In genomic region chr1:111803951-111804350, GRCh38 we compare ENCODE assay signal across 22 cellular contexts.
"Had no signal": no experiment of that assay in that cellular context is flagged by ENCODE, and none has a peak within 500 bp of the region (broad histone marks: within the 10 kb centered on the region; RNA-seq: fewer than 3 reads in every experiment).

No MANE protein-coding gene starts in this region.

- H3K36me3 ChIP-seq: heart right ventricle, lower lobe of right lung, pancreas, prostate gland, spleen, tibial artery, upper lobe of left lung, vagina had no signal

- H3K27ac Mint-ChIP-seq: natural killer cell treated with Interleukin-12 subunit alpha and Interleukin-12 subunit beta and Interleukin-15 and Interleukin-18, amount 100 ng/mL, for 72 hours; stimulated activated memory B cell treated with anti-CD40 and anti-IgM and Interleukin-4, amounts not matched to agents 10 μg/mL and 1 μg/mL and 100 μg/mL, for 72 hours; stimulated activated naive CD8-positive, alpha-beta T cell treated with anti-CD3 and anti-CD28 coated beads, Interleukin-15, Interleukin-2, amounts not matched to agents 100 ng/mL and 50 ng/mL, for 24 hours had no signal

- H3K27me3 ChIP-seq: heart right ventricle, pancreas, spleen, tibial artery, upper lobe of left lung, vagina had no signal

- H3K9me3 ChIP-seq: heart right ventricle, lower lobe of right lung, pancreas, prostate gland, spleen, tibial artery, upper lobe of left lung, vagina had no signal

- H3K36me3 Mint-ChIP-seq: natural killer cell treated with Interleukin-12 subunit alpha and Interleukin-12 subunit beta and Interleukin-15 and Interleukin-18, amount 100 ng/mL, for 72 hours; stimulated activated memory B cell treated with anti-CD40 and anti-IgM and Interleukin-4, amounts not matched to agents 10 μg/mL and 1 μg/mL and 100 μg/mL, for 72 hours had no signal

- ATAC-seq: esophagus mucosa; heart right ventricle; lower lobe of right lung; natural killer cell treated with Interleukin-12 subunit alpha and Interleukin-12 subunit beta and Interleukin-15 and Interleukin-18, amount 100 ng/mL, for 72 hours; pancreas; sciatic nerve; stimulated activated memory B cell treated with anti-CD40 and anti-IgM and Interleukin-4, amounts not matched to agents 10 μg/mL and 1 μg/mL and 100 μg/mL, for 72 hours had no signal

- H3K9me3 Mint-ChIP-seq: natural killer cell treated with Interleukin-12 subunit alpha and Interleukin-12 subunit beta and Interleukin-15 and Interleukin-18, amount 100 ng/mL, for 72 hours; stimulated activated memory B cell treated with anti-CD40 and anti-IgM and Interleukin-4, amounts not matched to agents 10 μg/mL and 1 μg/mL and 100 μg/mL, for 72 hours; stimulated activated naive CD8-positive, alpha-beta T cell treated with anti-CD3 and anti-CD28 coated beads, Interleukin-15, Interleukin-2, amounts not matched to agents 100 ng/mL and 50 ng/mL, for 24 hours had no signal

- H3K4me3 Mint-ChIP-seq: natural killer cell treated with Interleukin-12 subunit alpha and Interleukin-12 subunit beta and Interleukin-15 and Interleukin-18, amount 100 ng/mL, for 72 hours; stimulated activated memory B cell treated with anti-CD40 and anti-IgM and Interleukin-4, amounts not matched to agents 10 μg/mL and 1 μg/mL and 100 μg/mL, for 72 hours; stimulated activated naive CD8-positive, alpha-beta T cell treated with anti-CD3 and anti-CD28 coated beads, Interleukin-15, Interleukin-2, amounts not matched to agents 100 ng/mL and 50 ng/mL, for 24 hours had no signal

- H3K4me3 ChIP-seq: heart right ventricle, lower lobe of right lung, pancreas, prostate gland, spleen, tibial artery, upper lobe of left lung, vagina had no signal

- H3K27me3 Mint-ChIP-seq: stimulated activated memory B cell treated with anti-CD40 and anti-IgM and Interleukin-4, amounts not matched to agents 10 μg/mL and 1 μg/mL and 100 μg/mL, for 72 hours; stimulated activated naive CD8-positive, alpha-beta T cell treated with anti-CD3 and anti-CD28 coated beads, Interleukin-15, Interleukin-2, amounts not matched to agents 100 ng/mL and 50 ng/mL, for 24 hours had no signal

- DNase-seq: effector memory CD4-positive, alpha-beta T cell; heart right ventricle; hypothalamus; kidney glomerular epithelial cell; lower lobe of right lung; mesenchymal stem cell; midbrain; occipital lobe; pancreas; spleen; stimulated activated CD4-positive, alpha-beta T cell treated with anti-CD3 and anti-CD28 coated beads, Interleukin-15, amount 100 ng/mL, for 24 hours; stimulated activated CD4-positive, alpha-beta T cell treated with anti-CD3 and anti-CD28 coated beads, Interleukin-1b, Interleukin-23, amount 100 ng/mL, for 48 hours; stimulated activated CD4-positive, alpha-beta T cell treated with anti-CD3 and anti-CD28 coated beads, Interleukin-4, amount 100 ng/mL, for 24 hours; tibial artery had no signal
